Comparison of ENCODE assay signal across 21 cellular contexts in genomic region chr7:144497296-144497695, GRCh38.
"Had no signal": no experiment of that assay in that cellular context is flagged by ENCODE, and none has a peak within 500 bp of the region (broad histone marks: within the 10 kb centered on the region; RNA-seq: fewer than 3 reads in every experiment).

No MANE protein-coding gene starts in this region.

- H3K4me3 Mint-ChIP-seq: central memory CD8-positive, alpha-beta T cell; dendritic cell treated with granulocyte-macrophage colony-stimulating factor and Interleukin-4, amounts not matched to agents 40 ng/mL and 50 ng/mL, for 4 days; naive B cell; nephron had no signal

- H3K9me3 Mint-ChIP-seq: central memory CD8-positive, alpha-beta T cell; nephron had no signal

- H3K27ac ChIP-seq: gastroesophageal sphincter, parathyroid adenoma, psoas muscle, skin epidermis, tibial artery, upper lobe of right lung, vagina had no signal

- H3K27me3 ChIP-seq: gastroesophageal sphincter, tibial artery, upper lobe of right lung, vagina had no signal

- H3K9me3 ChIP-seq: psoas muscle, upper lobe of right lung, vagina had no signal

- H3K4me3 ChIP-seq: gastroesophageal sphincter, lung, psoas muscle, skin epidermis, tibial artery, upper lobe of right lung, vagina had no signal

- ATAC-seq: gastroesophageal sphincter, left cardiac atrium, left ventricle myocardium superior, psoas muscle, sciatic nerve, upper lobe of right lung had no signal

- DNase-seq: erythroblast; glutamatergic neuron; left cardiac atrium; left ventricle myocardium superior; mesendoderm; naive B cell; occipital lobe; psoas muscle; stimulated activated CD4-positive, alpha-beta T cell treated with anti-CD3 and anti-CD28 coated beads, Interleukin-2, amount 100 ng/mL, for 48 hours; stimulated activated naive CD4-positive, alpha-beta T cell treated with Interleukin-2 at 50 U/mL for 16 hours; tibial artery; upper lobe of right lung had no signal

- H2AFZ ChIP-seq: parathyroid adenoma had no signal

- H3K9ac ChIP-seq: parathyroid adenoma had no signal

- H3K36me3 Mint-ChIP-seq: naive B cell had no signal

- H3K27me3 Mint-ChIP-seq: central memory CD8-positive, alpha-beta T cell; dendritic cell treated with granulocyte-macrophage colony-stimulating factor and Interleukin-4, amounts not matched to agents 40 ng/mL and 50 ng/mL, for 4 days; naive B cell had no signal

- H3K27ac Mint-ChIP-seq: dendritic cell treated with granulocyte-macrophage colony-stimulating factor and Interleukin-4, amounts not matched to agents 40 ng/mL and 50 ng/mL, for 4 days; naive B cell; nephron had no signal

- H3K36me3 ChIP-seq: gastroesophageal sphincter, tibial artery, upper lobe of right lung, vagina had no signal

- H3K4me1 Mint-ChIP-seq: central memory CD8-positive, alpha-beta T cell; naive B cell; nephron had no signal

- H3K79me2 ChIP-seq: parathyroid adenoma had no signal

- H3K4me1 ChIP-seq: gastroesophageal sphincter, parathyroid adenoma, psoas muscle, upper lobe of right lung, vagina had no signal
